ENCODE assay signal across 8 cellular contexts in genomic region chr3:170055209-170055608, GRCh38. TPM values are rescaled to one million over a fixed set of nuclear protein-coding genes. Genes with fewer than 3 reads are reported as not detected.
DNase-seq lines count a peak whose midpoint lies in the region; ATAC-seq lines count a peak whose summit lies in the region.

No MANE protein-coding gene starts in this region.

- peak; percentile 83 to 89 for ATAC-seq in activated naive CD4-positive, alpha-beta T cell treated with anti-CD3 and anti-CD28 coated beads, Interleukin-2, amount 50 U/mL, for 72 hours
- peak; percentile 71 for ATAC-seq in HG02885 (IDR thresholded peaks at IDR 0.05; ENCODE audit: poor library complexity, unreplicated experiment)
- peak; percentile 70 to 75 for ATAC-seq in stimulated activated naive B cell treated with anti-CD40 and anti-IgM and Interleukin-4, amounts not matched to agents 10 μg/mL and 1 μg/mL and 100 μg/mL, for 72 hours (replicated peaks)

- DNase-seq in activated naive CD4-positive, alpha-beta T cell treated with anti-CD3 and anti-CD28 coated beads, Interleukin-2, amount 50 U/mL, for 72 hours (ENCODE audit: low spot score in 2 of 2): peak in 1 of 2 donors; percentile 53
- no peak for DNase-seq in activated naive CD4-positive, alpha-beta T cell treated with anti-CD3 and anti-CD28 coated beads, Interleukin-2, amount 50 U/mL, for 16 hours
- DNase-seq in RPMI7951 (ENCODE audit: low read depth) (peak; percentile 28), NCI-H2029 (lab: John Stamatoyannopoulos, UW) (no peak), H4 (ENCODE audit: low spot score) (no peak), HT-29 (ENCODE audit: low spot score) (no peak)
- peak; percentile 39 for DNase-seq in stimulated activated naive B cell treated with anti-CD40 and anti-IgM and Interleukin-4, amounts not matched to agents 10 μg/mL and 1 μg/mL and 100 μg/mL, for 72 hours

- H3K4me1 Mint-ChIP-seq in stimulated activated naive B cell treated with anti-CD40 and anti-IgM and Interleukin-4, amounts not matched to agents 10 μg/mL and 1 μg/mL and 100 μg/mL, for 72 hours: peaks cover 32 to 60% of the 10 kb centered on the region in 2 donors

- peaks cover 0 to 9% of the 10 kb centered on the region in 2 donors for H3K9me3 Mint-ChIP-seq in activated naive CD4-positive, alpha-beta T cell treated with anti-CD3 and anti-CD28 coated beads, Interleukin-2, amount 50 U/mL, for 72 hours
- peaks cover 0 to 2% of the 10 kb centered on the region in 2 donors for H3K9me3 Mint-ChIP-seq in stimulated activated naive B cell treated with anti-CD40 and anti-IgM and Interleukin-4, amounts not matched to agents 10 μg/mL and 1 μg/mL and 100 μg/mL, for 72 hours

- peak overlapping the region in 1 of 2 donors; percentile 63 for H3K27ac Mint-ChIP-seq in activated naive CD4-positive, alpha-beta T cell treated with anti-CD3 and anti-CD28 coated beads, Interleukin-2, amount 50 U/mL, for 72 hours
- H3K27ac Mint-ChIP-seq in stimulated activated naive B cell treated with anti-CD40 and anti-IgM and Interleukin-4, amounts not matched to agents 10 μg/mL and 1 μg/mL and 100 μg/mL, for 72 hours: peak overlapping the region; percentile 79

- peak overlapping the region; percentile 37 to 49 for H3K4me3 Mint-ChIP-seq in stimulated activated naive B cell treated with anti-CD40 and anti-IgM and Interleukin-4, amounts not matched to agents 10 μg/mL and 1 μg/mL and 100 μg/mL, for 72 hours

- peaks cover 0 to 16% of the 10 kb centered on the region in 2 donors for H3K36me3 Mint-ChIP-seq in activated naive CD4-positive, alpha-beta T cell treated with anti-CD3 and anti-CD28 coated beads, Interleukin-2, amount 50 U/mL, for 72 hours
- peaks cover 8 to 15% of the 10 kb centered on the region in 2 donors for H3K36me3 Mint-ChIP-seq in stimulated activated naive B cell treated with anti-CD40 and anti-IgM and Interleukin-4, amounts not matched to agents 10 μg/mL and 1 μg/mL and 100 μg/mL, for 72 hours

- no peaks in the 10 kb centered on the region for H3K27me3 Mint-ChIP-seq in stimulated activated naive B cell treated with anti-CD40 and anti-IgM and Interleukin-4, amounts not matched to agents 10 μg/mL and 1 μg/mL and 100 μg/mL, for 72 hours

RNA-seq across cellular contexts. Expression of gene GPR160, which starts 17.4 kb away (rescaled TPM):
- 10 to 100 TPM in 1 of 2 donors, 1 to 10 TPM in 1; 7.2 to 13.2 TPM for total RNA-seq in activated naive CD4-positive, alpha-beta T cell treated with anti-CD3 and anti-CD28 coated beads, Interleukin-2, amount 50 U/mL, for 72 hours
- total RNA-seq in RPMI7951 (2014; rRNA removed; shearing (Covaris generic)): 0.24 and 0.29 TPM in 2 replicates
- total RNA-seq in H4 (2014; rRNA removed; shearing (Covaris generic)): 2.9 and 5.6 TPM in 2 replicates
- 21.2 and 32.1 TPM in 2 replicates for total RNA-seq in HT-29 (2014; rRNA removed; shearing (Covaris generic))

Comparison
In these comparisons a context has a peak if more than half of its experiments do, and no peak if none do; other contexts are left out.
1. DNase-seq: peak in RPMI7951 (single experiment) and stimulated activated naive B cell treated with anti-CD40 and anti-IgM and Interleukin-4, amounts not matched to agents 10 μg/mL and 1 μg/mL and 100 μg/mL, for 72 hours (single experiment); none in activated naive CD4-positive, alpha-beta T cell treated with anti-CD3 and anti-CD28 coated beads, Interleukin-2, amount 50 U/mL, for 16 hours (single experiment), NCI-H2029 (single experiment), H4 (single experiment) and HT-29 (single experiment).
2. Peak in every context shown above with its lines, with median percentiles within 50 percentile points of each other: ATAC-seq.